Comparison of ENCODE assay signal across 1 cellular context in genomic region chr6:133339543-133340384, GRCh38.
TF ChIP-seq lines count a peak whose summit lies in the region.

No MANE protein-coding gene starts in this region.

TF ChIP-seq in HEK293, 187 proteins besides CTCF, POLR2A, EP300 and RAD21 (continued from another document and continues in another):
- TF ChIP-seq, protein P1, sequence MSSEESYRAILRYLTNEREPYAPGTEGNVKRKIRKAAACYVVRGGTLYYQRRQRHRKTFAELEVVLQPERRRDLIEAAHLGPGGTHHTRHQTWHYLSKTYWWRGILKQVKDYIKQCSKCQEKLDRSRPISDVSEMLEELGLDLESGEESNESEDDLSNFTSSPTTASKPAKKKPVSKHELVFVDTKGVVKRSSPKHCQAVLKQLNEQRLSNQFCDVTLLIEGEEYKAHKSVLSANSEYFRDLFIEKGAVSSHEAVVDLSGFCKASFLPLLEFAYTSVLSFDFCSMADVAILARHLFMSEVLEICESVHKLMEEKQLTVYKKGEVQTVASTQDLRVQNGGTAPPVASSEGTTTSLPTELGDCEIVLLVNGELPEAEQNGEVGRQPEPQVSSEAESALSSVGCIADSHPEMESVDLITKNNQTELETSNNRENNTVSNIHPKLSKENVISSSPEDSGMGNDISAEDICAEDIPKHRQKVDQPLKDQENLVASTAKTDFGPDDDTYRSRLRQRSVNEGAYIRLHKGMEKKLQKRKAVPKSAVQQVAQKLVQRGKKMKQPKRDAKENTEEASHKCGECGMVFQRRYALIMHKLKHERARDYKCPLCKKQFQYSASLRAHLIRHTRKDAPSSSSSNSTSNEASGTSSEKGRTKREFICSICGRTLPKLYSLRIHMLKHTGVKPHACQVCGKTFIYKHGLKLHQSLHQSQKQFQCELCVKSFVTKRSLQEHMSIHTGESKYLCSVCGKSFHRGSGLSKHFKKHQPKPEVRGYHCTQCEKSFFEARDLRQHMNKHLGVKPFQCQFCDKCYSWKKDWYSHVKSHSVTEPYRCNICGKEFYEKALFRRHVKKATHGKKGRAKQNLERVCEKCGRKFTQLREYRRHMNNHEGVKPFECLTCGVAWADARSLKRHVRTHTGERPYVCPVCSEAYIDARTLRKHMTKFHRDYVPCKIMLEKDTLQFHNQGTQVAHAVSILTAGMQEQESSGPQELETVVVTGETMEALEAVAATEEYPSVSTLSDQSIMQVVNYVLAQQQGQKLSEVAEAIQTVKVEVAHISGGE (tag by site-specific recombination; conservative IDR thresholded peaks at IDR 0.05; ENCODE audit: low read depth): no peak
- no peak for TF ChIP-seq ZNF623 (tag by site-specific recombination; IDR thresholded peaks at IDR 0.05)
- no peak for TF ChIP-seq GLI2 (tag by site-specific recombination; IDR thresholded peaks at IDR 0.05; ENCODE audit: borderline replicate concordance, low read depth)
- TF ChIP-seq, protein P2, sequence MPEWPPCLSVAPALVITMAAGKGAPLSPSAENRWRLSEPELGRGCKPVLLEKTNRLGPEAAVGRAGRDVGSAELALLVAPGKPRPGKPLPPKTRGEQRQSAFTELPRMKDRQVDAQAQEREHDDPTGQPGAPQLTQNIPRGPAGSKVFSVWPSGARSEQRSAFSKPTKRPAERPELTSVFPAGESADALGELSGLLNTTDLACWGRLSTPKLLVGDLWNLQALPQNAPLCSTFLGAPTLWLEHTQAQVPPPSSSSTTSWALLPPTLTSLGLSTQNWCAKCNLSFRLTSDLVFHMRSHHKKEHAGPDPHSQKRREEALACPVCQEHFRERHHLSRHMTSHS (tag by site-specific recombination; IDR thresholded peaks at IDR 0.05): no peak
- TF ChIP-seq OVOL3 (tag by site-specific recombination; IDR thresholded peaks at IDR 0.05): no peak
- no peak for TF ChIP-seq ZBTB10 (tag by site-specific recombination; IDR thresholded peaks at IDR 0.05)
- TF ChIP-seq ZNF792 (tag by site-specific recombination; IDR thresholded peaks at IDR 0.05): no peak
- no peak for TF ChIP-seq KLF10 (tag by site-specific recombination; IDR thresholded peaks at IDR 0.05)
- TF ChIP-seq ZNF561 (tag by site-specific recombination; IDR thresholded peaks at IDR 0.05; ENCODE audit: borderline replicate concordance): no peak
- TF ChIP-seq, protein P3, sequence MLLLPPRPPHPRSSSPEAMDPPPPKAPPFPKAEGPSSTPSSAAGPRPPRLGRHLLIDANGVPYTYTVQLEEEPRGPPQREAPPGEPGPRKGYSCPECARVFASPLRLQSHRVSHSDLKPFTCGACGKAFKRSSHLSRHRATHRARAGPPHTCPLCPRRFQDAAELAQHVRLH (tag by site-specific recombination; IDR thresholded peaks at IDR 0.05): no peak
- no peak for TF ChIP-seq ZNF416 (tag by site-specific recombination; IDR thresholded peaks at IDR 0.05)
- TF ChIP-seq ZNF585B (tag by site-specific recombination; IDR thresholded peaks at IDR 0.05): no peak
- no peak for TF ChIP-seq ZSCAN5A (tag by site-specific recombination; IDR thresholded peaks at IDR 0.05)
- no peak for TF ChIP-seq ZNF354C (tag by site-specific recombination; IDR thresholded peaks at IDR 0.05; ENCODE audit: borderline replicate concordance, low read depth)
- no peak for TF ChIP-seq KLF7 (tag by site-specific recombination; IDR thresholded peaks at IDR 0.05; ENCODE audit: borderline replicate concordance)
- no peak for TF ChIP-seq SP2 (tag by site-specific recombination; IDR thresholded peaks at IDR 0.05)
- TF ChIP-seq ZNF174 (tag by site-specific recombination; IDR thresholded peaks at IDR 0.05): no peak
- no peak for TF ChIP-seq ZNF280D (tag by site-specific recombination; IDR thresholded peaks at IDR 0.05)
- no peak for TF ChIP-seq ZIC2 (tag by site-specific recombination; IDR thresholded peaks at IDR 0.05)
- TF ChIP-seq PRDM6 (tag by site-specific recombination; IDR thresholded peaks at IDR 0.05): peak; percentile 41; the same call in 1 of the 2 replicates
- no peak for TF ChIP-seq ZBTB7A (tag by site-specific recombination; IDR thresholded peaks at IDR 0.05; ENCODE audit: low read depth)
- no peak for TF ChIP-seq ZNF701 (tag by site-specific recombination; IDR thresholded peaks at IDR 0.05)
- TF ChIP-seq PRDM10 (tag by site-specific recombination; IDR thresholded peaks at IDR 0.05): peak; percentile 98
- TF ChIP-seq ZNF664 (tag by site-specific recombination; IDR thresholded peaks at IDR 0.05): no peak
- TF ChIP-seq ZNF302 (tag by site-specific recombination; IDR thresholded peaks at IDR 0.05; ENCODE audit: low read depth): no peak
- TF ChIP-seq ZFP41 (tag by site-specific recombination; IDR thresholded peaks at IDR 0.05; ENCODE audit: borderline replicate concordance): no peak
- TF ChIP-seq ZNF549 (tag by site-specific recombination; IDR thresholded peaks at IDR 0.05): no peak
- TF ChIP-seq ZBTB48 (tag by site-specific recombination; IDR thresholded peaks at IDR 0.05): no peak
- TF ChIP-seq ZNF202 (tag by site-specific recombination; IDR thresholded peaks at IDR 0.05; ENCODE audit: borderline replicate concordance): no peak
- TF ChIP-seq KLF1 (tag by site-specific recombination; IDR thresholded peaks at IDR 0.05): no peak
- no peak for TF ChIP-seq GLI4 (tag by site-specific recombination; IDR thresholded peaks at IDR 0.05)
- TF ChIP-seq OSR2 (tag by site-specific recombination; IDR thresholded peaks at IDR 0.05): peak; percentile 99
- no peak; the same call in 1 of the 2 replicates for TF ChIP-seq PRDM4 (tag by site-specific recombination; IDR thresholded peaks at IDR 0.05)
- no peak for TF ChIP-seq SALL2 (tag by site-specific recombination; IDR thresholded peaks at IDR 0.05; ENCODE audit: borderline replicate concordance)
- TF ChIP-seq, protein P4, sequence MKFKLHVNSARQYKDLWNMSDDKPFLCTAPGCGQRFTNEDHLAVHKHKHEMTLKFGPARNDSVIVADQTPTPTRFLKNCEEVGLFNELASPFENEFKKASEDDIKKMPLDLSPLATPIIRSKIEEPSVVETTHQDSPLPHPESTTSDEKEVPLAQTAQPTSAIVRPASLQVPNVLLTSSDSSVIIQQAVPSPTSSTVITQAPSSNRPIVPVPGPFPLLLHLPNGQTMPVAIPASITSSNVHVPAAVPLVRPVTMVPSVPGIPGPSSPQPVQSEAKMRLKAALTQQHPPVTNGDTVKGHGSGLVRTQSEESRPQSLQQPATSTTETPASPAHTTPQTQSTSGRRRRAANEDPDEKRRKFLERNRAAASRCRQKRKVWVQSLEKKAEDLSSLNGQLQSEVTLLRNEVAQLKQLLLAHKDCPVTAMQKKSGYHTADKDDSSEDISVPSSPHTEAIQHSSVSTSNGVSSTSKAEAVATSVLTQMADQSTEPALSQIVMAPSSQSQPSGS (tag by site-specific recombination; IDR thresholded peaks at IDR 0.05; ENCODE audit: low read depth): peak; percentile 75
